Comparison of ENCODE assay signal across 8 cellular contexts in the genomic region with DNA sequence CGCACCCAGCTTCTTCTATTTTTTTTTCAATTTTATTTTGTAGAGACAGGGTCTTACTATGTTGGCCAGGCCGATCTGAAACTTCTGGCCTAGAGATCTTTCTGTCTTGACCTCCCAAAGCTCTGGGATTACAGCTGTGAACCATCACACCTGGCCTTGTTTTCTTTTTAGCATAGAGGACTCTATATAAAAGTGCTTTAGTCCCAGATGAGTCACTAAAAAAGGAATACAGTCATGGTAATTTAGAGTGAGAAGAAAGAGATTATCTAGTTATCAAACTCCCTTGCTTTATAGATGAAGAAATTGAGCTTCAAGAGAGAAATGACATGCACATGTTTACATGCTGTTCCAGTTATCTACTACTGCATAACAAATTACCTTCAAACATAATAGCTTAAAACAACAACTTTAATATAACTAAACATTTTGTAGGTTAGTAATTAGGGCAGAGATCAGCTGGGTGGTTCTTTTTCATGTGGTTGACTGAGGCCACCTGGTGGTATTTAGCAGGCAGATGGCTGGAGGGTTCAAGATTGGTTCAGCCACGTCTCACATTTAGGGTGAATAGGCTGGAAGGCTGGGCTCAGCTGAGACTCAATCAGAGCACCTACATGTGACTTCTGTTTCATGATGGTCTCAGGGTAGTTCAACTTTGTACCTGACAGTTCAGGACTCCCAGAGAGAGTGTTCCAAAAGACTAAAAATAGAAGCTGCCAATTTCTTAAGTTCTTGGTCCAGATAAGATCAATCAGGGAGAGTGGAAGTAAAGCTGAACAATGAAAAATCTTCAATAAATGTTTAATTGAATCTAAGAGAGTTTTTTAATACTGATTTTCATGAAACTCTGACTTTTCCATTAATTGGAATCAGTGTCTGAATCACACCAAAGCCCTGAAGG. TPM values are rescaled to one million over a fixed set of nuclear protein-coding genes. Genes with fewer than 3 reads are reported as not detected.
DNase-seq lines count a peak whose midpoint lies in the region; ATAC-seq and TF ChIP-seq lines count a peak whose summit lies in the region.

No MANE protein-coding gene starts in this region.

- H3K36me3 ChIP-seq in heart right ventricle: no peaks in the 10 kb centered on the region
- no peaks in the 10 kb centered on the region for H3K36me3 ChIP-seq in spleen

- no peak for TF ChIP-seq POLR2A in spleen (IDR thresholded peaks at IDR 0.05)

- TF ChIP-seq CTCF in HFF-Myc (IDR thresholded peaks at IDR 0.05; ENCODE audit: low read depth, low read length, missing control alignments) (peak; percentile 47), heart right ventricle (IDR thresholded peaks at IDR 0.05) (peak in 6 of 9 donors; percentile 35 to 61 (median 56)), spleen (IDR thresholded peaks at IDR 0.05 in 8 of 11, conservative IDR thresholded peaks at IDR 0.05 in 3 of 11) (peak in 10 of 11 experiments; percentile 26 to 71 (median 60))

- H3K4me3 ChIP-seq in HFF-Myc (replicated peaks; ENCODE audit: low read depth, low read length): no peak overlapping the region
- no peak overlapping the region for H3K4me3 ChIP-seq in heart right ventricle
- no peak overlapping the region for H3K4me3 ChIP-seq in spleen

- peaks cover 0 to 8% (median 0%) of the 10 kb centered on the region in 7 donors for H3K27me3 ChIP-seq in heart right ventricle
- H3K27me3 ChIP-seq in spleen (replicated peaks in 1 of 7): no peaks in the 10 kb centered on the region

- DNase-seq in SIG-M5 treated with dmso at 0.1 percent for 504 hours (lab: John Stamatoyannopoulos, UW; ENCODE audit: unreplicated experiment): peak; percentile 41
- no peak for DNase-seq in SIG-M5 (lab: John Stamatoyannopoulos, UW)
- DNase-seq in HFF-Myc (ENCODE audit: extremely low read depth, low read depth): no peak
- peak; percentile 70 for DNase-seq in NCI-H510A treated with DMSO at 0.1 percent for 48 hours (lab: John Stamatoyannopoulos, UW)
- peak; percentile 15 for DNase-seq in activated T-cell treated with anti-CD3 and anti-CD28 coated beads for 4 hours
- DNase-seq in heart right ventricle: no peak
- DNase-seq in spleen: no peak

- no peak overlapping the region for H3K27ac ChIP-seq in heart right ventricle
- no peak overlapping the region for H3K27ac ChIP-seq in spleen

- H3K9me3 ChIP-seq in heart right ventricle (no peaks in the 10 kb centered on the region), spleen (no peaks in the 10 kb centered on the region)

- peak in 1 of 8 donors; percentile 37 for ATAC-seq in heart right ventricle
- ATAC-seq in HG03039 (IDR thresholded peaks at IDR 0.05; ENCODE audit: unreplicated experiment): no peak

- intact Hi-C loops in heart right ventricle (cut with DNase I): loop anchor here in 3 of 10 donors (5.0 to 10.0 kb wide), 3 partner anchors 40 to 207 kb away; no protein-coding TSS in a partner anchor
- intact Hi-C loops in spleen (cut with DNase I; ENCODE audit: low total_unique reads): loop anchor here (2.0 kb wide), 1 partner anchor 39 kb away; no protein-coding TSS in a partner anchor

- 50 to 64% methylated on average over 3 of the region's 3 CpGs for WGBS in heart right ventricle, 2 donors
- 55 to 65% (median 60%) methylated on average over 3 of the region's 3 CpGs for WGBS in spleen, 5 donors

- H3K4me1 ChIP-seq in heart right ventricle (no peaks in the 10 kb centered on the region), spleen (peaks cover 0 to 7% (median 0%) of the 10 kb centered on the region in 6 donors)

RNA-seq across cellular contexts. Expression of a gene that starts 16.9 kb away (rescaled TPM):
- total RNA-seq in heart right ventricle (10 to 100 TPM in 1 of 10 donors, 1 to 10 TPM in 9; 7.6 to 10.0 (median 8.3) TPM), spleen (10 to 100 TPM; 25.1 to 50.5 (median 41.7) TPM)
- polyA plus RNA-seq in heart right ventricle (10 to 100 TPM in 1 of 2 donors, 1 to 10 TPM in 1; 3.9 to 14.0 TPM), spleen (10 to 100 TPM; 16.4 to 19.1 (median 17.4) TPM)

Comparison
In these comparisons a context has a peak if more than half of its experiments do, and no peak if none do; other contexts are left out.
1. DNase-seq: peak in SIG-M5 treated with dmso at 0.1 percent for 504 hours (single experiment), NCI-H510A treated with DMSO at 0.1 percent for 48 hours (single experiment) and activated T-cell treated with anti-CD3 and anti-CD28 coated beads for 4 hours (single experiment); none in SIG-M5 (single experiment), HFF-Myc (single experiment), heart right ventricle (0 of 2) and spleen (single experiment).
2. Peak in every context shown above with its lines, with median percentiles within 50 percentile points of each other: CTCF ChIP-seq.